In the genomic region with DNA sequence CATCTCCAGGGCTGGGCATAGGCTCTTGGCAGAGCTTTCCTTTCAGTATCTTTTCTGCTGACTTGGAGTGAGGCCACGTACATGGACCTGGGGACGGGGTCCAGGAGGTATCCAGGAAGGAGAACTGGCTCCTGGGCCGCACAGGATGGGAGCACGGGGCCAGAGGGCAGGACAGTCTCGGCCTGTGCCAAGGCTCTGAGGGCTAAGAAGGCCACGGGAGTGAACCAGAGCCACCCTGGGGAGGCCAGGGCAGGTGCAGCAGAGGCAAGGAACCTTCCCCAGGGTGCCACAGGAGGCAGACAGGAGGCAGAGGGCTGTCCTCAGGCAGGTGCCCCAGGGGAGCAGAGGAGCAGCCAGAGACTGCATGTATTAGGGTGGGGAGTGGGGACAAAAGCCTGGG, we compare ENCODE assay signal across 19 cellular contexts.
"Had no signal": no experiment of that assay in that cellular context is flagged by ENCODE, and none has a peak within 500 bp of the region (broad histone marks: within the 10 kb centered on the region; RNA-seq: fewer than 3 reads in every experiment).

No MANE protein-coding gene starts in this region.

- H3K27ac ChIP-seq: adrenal gland, body of pancreas, KMS-11, Peyer's patch, VCaP had no signal

- H3K4me1 ChIP-seq: body of pancreas had no signal

- DNase-seq: activated CD4-positive, alpha-beta T cell treated with anti-CD3 and anti-CD28 coated beads, Interleukin-2, amount 50 U/mL, for 1 hour; activated CD4-positive, CD25-positive, alpha-beta regulatory T cell; activated CD8-positive, alpha-beta memory T cell treated with anti-CD3 and anti-CD28 coated beads, Interleukin-2, amount 50 U/mL, for 4 hours; activated CD8-positive, alpha-beta T cell treated with anti-CD3 and anti-CD28 coated beads for 36 hours; activated naive CD4-positive, alpha-beta T cell treated with anti-CD3 and anti-CD28 coated beads, Interleukin-2, amount 50 U/mL, for 16 hours; activated naive CD8-positive, alpha-beta T cell treated with anti-CD3 and anti-CD28 coated beads, Interleukin-2, amount 10 ng/mL, durations not matched to agents 7 days and 5 days; adrenal gland; body of pancreas; MM.1S; NCI-H1105 treated with DMSO at 0.1 percent for 48 hours; NCI-H1436 treated with DMSO at 0.1 percent for 48 hours; NCI-H187; NCI-H2081 treated with DMSO at 0.1 percent for 48 hours; NCI-H446; NCI-H524; Peyer's patch; SIG-M5 had no signal

- H3K4me3 Mint-ChIP-seq: activated CD8-positive, alpha-beta T cell treated with anti-CD3 and anti-CD28 coated beads for 36 hours; activated naive CD8-positive, alpha-beta T cell treated with anti-CD3 and anti-CD28 coated beads, Interleukin-2, amount 10 ng/mL, durations not matched to agents 7 days and 5 days had no signal

- H3K9me3 ChIP-seq: adrenal gland, body of pancreas, Peyer's patch had no signal

- H3K4me1 Mint-ChIP-seq: activated naive CD8-positive, alpha-beta T cell treated with anti-CD3 and anti-CD28 coated beads, Interleukin-2, amount 10 ng/mL, durations not matched to agents 7 days and 5 days had no signal

- H3K9ac ChIP-seq: KMS-11 had no signal

- H3K4me3 ChIP-seq: adrenal gland, body of pancreas, Peyer's patch had no signal

- H3K36me3 Mint-ChIP-seq: activated naive CD8-positive, alpha-beta T cell treated with anti-CD3 and anti-CD28 coated beads, Interleukin-2, amount 10 ng/mL, durations not matched to agents 7 days and 5 days had no signal

- H3K4me2 ChIP-seq: KMS-11 had no signal

- H3K27ac Mint-ChIP-seq: activated CD8-positive, alpha-beta T cell treated with anti-CD3 and anti-CD28 coated beads for 36 hours; activated naive CD8-positive, alpha-beta T cell treated with anti-CD3 and anti-CD28 coated beads, Interleukin-2, amount 10 ng/mL, durations not matched to agents 7 days and 5 days had no signal

- H3K27me3 Mint-ChIP-seq: activated CD8-positive, alpha-beta T cell treated with anti-CD3 and anti-CD28 coated beads for 36 hours; activated naive CD8-positive, alpha-beta T cell treated with anti-CD3 and anti-CD28 coated beads, Interleukin-2, amount 10 ng/mL, durations not matched to agents 7 days and 5 days had no signal

- ATAC-seq: activated CD8-positive, alpha-beta T cell treated with anti-CD3 and anti-CD28 coated beads for 36 hours; body of pancreas had no signal

- H3K27me3 ChIP-seq: adrenal gland, body of pancreas, Peyer's patch had no signal

- H3K9me3 Mint-ChIP-seq: activated CD8-positive, alpha-beta T cell treated with anti-CD3 and anti-CD28 coated beads for 36 hours; activated naive CD8-positive, alpha-beta T cell treated with anti-CD3 and anti-CD28 coated beads, Interleukin-2, amount 10 ng/mL, durations not matched to agents 7 days and 5 days had no signal
